ENCODE assay signal across 16 cellular contexts in the genomic region with DNA sequence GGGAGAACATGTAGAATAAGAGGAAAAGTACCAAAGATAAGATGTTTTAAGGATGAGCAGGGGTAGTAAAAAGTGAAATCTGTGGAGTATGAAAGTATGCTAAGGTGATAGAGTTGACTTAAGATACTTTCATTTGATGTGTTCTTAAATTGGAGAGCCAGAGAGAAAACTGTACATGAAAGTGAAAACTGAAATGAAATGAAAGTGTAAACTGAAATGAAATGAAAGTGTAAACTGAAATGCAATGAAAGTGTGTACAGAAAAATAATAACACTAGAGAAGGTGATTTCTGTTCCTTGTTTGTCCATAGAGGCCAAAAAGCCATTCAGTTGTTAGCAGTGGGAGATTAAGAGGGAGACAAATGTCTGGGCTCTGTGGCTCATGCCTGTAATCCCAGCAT. TPM values are rescaled to one million over a fixed set of nuclear protein-coding genes. Genes with fewer than 3 reads are reported as not detected.
A peak's percentile ranks its signal among the peaks of the same experiment; 100 is the strongest.
DNase-seq lines count a peak whose midpoint lies in the region; ATAC-seq and TF ChIP-seq lines count a peak whose summit lies in the region.
"Had no signal": no experiment of that assay in that cellular context is flagged by ENCODE, and none has a peak within 500 bp of the region (broad histone marks: within the 10 kb centered on the region; RNA-seq: fewer than 3 reads in every experiment).

No MANE protein-coding gene starts in this region.

- H3K4me1 ChIP-seq in adrenal gland (replicated peaks in 1 of 2), result peaks cover 15 to 49% of the 10 kb centered on the region in 2 donors

- H3K27ac ChIP-seq in skin epidermis (peak overlapping the region in 11 of 21 experiments; percentile 0 to 74 (median 43)), adrenal gland (no peak overlapping the region)
- H3K27ac ChIP-seq: epithelial cell of prostate had no signal

- intact Hi-C loops in activated CD4-positive, alpha-beta T cell treated with anti-CD3 and anti-CD28 coated beads for 36 hours (cut with DNase I, micrococcal nuclease), result no loop called here
- intact Hi-C loops in adrenal gland (cut with DNase I), result no loop called here

- CTCF ChIA-PET in activated CD4-positive, alpha-beta T cell treated with anti-CD3 and anti-CD28 coated beads for 36 hours (lab: Charles Lee), result interaction anchor here (2.0 kb wide), 1 partner anchor 15 kb away, joined by 5 read pairs; no protein-coding TSS in a partner anchor
- CTCF ChIA-PET in activated CD4-positive, alpha-beta T cell treated with anti-CD3 and anti-CD28 coated beads, Interleukin-2, amount 10 ng/mL, durations not matched to agents 7 days and 5 days (lab: Charles Lee), result no interaction called here

- H3K4me3 Mint-ChIP-seq in activated CD4-positive, alpha-beta T cell treated with anti-CD3 and anti-CD28 coated beads for 36 hours, result no peak overlapping the region
- H3K4me3 Mint-ChIP-seq in activated CD4-positive, alpha-beta T cell treated with anti-CD3 and anti-CD28 coated beads, Interleukin-2, amount 10 ng/mL, durations not matched to agents 7 days and 5 days, result no peak overlapping the region
- H3K4me3 Mint-ChIP-seq: CD8-positive, alpha-beta T cell had no signal

- peaks cover 31% of the 10 kb centered on the region for H3K36me3 Mint-ChIP-seq in activated CD4-positive, alpha-beta T cell treated with anti-CD3 and anti-CD28 coated beads for 36 hours (ENCODE audit: low read depth)
- H3K36me3 Mint-ChIP-seq in activated CD4-positive, alpha-beta T cell treated with anti-CD3 and anti-CD28 coated beads, Interleukin-2, amount 10 ng/mL, durations not matched to agents 7 days and 5 days (ENCODE audit: low read depth), result peaks cover 20% of the 10 kb centered on the region

- TF ChIP-seq CTCF in adrenal gland (IDR thresholded peaks at IDR 0.05), result no peak

- peaks cover 24% of the 10 kb centered on the region for H3K4me1 Mint-ChIP-seq in activated CD4-positive, alpha-beta T cell treated with anti-CD3 and anti-CD28 coated beads for 36 hours
- peaks cover 15% of the 10 kb centered on the region for H3K4me1 Mint-ChIP-seq in activated CD4-positive, alpha-beta T cell treated with anti-CD3 and anti-CD28 coated beads, Interleukin-2, amount 10 ng/mL, durations not matched to agents 7 days and 5 days

- H3K36me3 ChIP-seq in adrenal gland (replicated peaks in 1 of 2), result peaks cover 0 to 4% of the 10 kb centered on the region in 2 donors

- TF ChIP-seq POLR2A in adrenal gland (IDR thresholded peaks at IDR 0.05), result no peak

- H3K27me3 Mint-ChIP-seq in activated CD4-positive, alpha-beta T cell treated with anti-CD3 and anti-CD28 coated beads for 36 hours, result no peaks in the 10 kb centered on the region
- H3K27me3 Mint-ChIP-seq in activated CD4-positive, alpha-beta T cell treated with anti-CD3 and anti-CD28 coated beads, Interleukin-2, amount 10 ng/mL, durations not matched to agents 7 days and 5 days, result no peaks in the 10 kb centered on the region

- H3K4me3 ChIP-seq in skin epidermis (no peak overlapping the region), adrenal gland (no peak overlapping the region)
- H3K4me3 ChIP-seq: MG63 had no signal

- no peak for DNase-seq in activated CD4-positive, alpha-beta T cell treated with anti-CD3 and anti-CD28 coated beads for 36 hours
- no peak for DNase-seq in activated CD4-positive, alpha-beta T cell treated with anti-CD3 and anti-CD28 coated beads, Interleukin-2, amount 10 ng/mL, durations not matched to agents 7 days and 5 days
- DNase-seq in adrenal gland, result no peak
- DNase-seq in NCI-H2227 treated with DMSO at 0.1 percent for 48 hours (lab: John Stamatoyannopoulos, UW), result no peak
- DNase-seq: 8988T; amniotic stem cell; CD8-positive, alpha-beta T cell; head of caudate nucleus; MG63; NCI-H2171; occipital lobe had no signal

- H3K9me3 Mint-ChIP-seq in activated CD4-positive, alpha-beta T cell treated with anti-CD3 and anti-CD28 coated beads for 36 hours (ENCODE audit: low read depth), result no peaks in the 10 kb centered on the region
- no peaks in the 10 kb centered on the region for H3K9me3 Mint-ChIP-seq in activated CD4-positive, alpha-beta T cell treated with anti-CD3 and anti-CD28 coated beads, Interleukin-2, amount 10 ng/mL, durations not matched to agents 7 days and 5 days
- H3K9me3 Mint-ChIP-seq: CD8-positive, alpha-beta T cell had no signal

- ATAC-seq in activated CD4-positive, alpha-beta T cell treated with anti-CD3 and anti-CD28 coated beads for 36 hours, result no peak
- ATAC-seq in GM21526 (IDR thresholded peaks at IDR 0.05; ENCODE audit: low FRiP score, unreplicated experiment) (peak; percentile 62), HG03342 (IDR thresholded peaks at IDR 0.05; ENCODE audit: unreplicated experiment) (peak; percentile 61), GM19328 (IDR thresholded peaks at IDR 0.05; ENCODE audit: unreplicated experiment) (no peak)
- ATAC-seq: CD8-positive, alpha-beta T cell had no signal

- H3K27ac Mint-ChIP-seq in activated CD4-positive, alpha-beta T cell treated with anti-CD3 and anti-CD28 coated beads for 36 hours, result peak overlapping the region; percentile 8
- H3K27ac Mint-ChIP-seq in activated CD4-positive, alpha-beta T cell treated with anti-CD3 and anti-CD28 coated beads, Interleukin-2, amount 10 ng/mL, durations not matched to agents 7 days and 5 days, result no peak overlapping the region
- H3K27ac Mint-ChIP-seq: CD8-positive, alpha-beta T cell had no signal

- POLR2A ChIA-PET in activated CD4-positive, alpha-beta T cell treated with anti-CD3 and anti-CD28 coated beads for 36 hours (lab: Charles Lee), result no interaction called here
- POLR2A ChIA-PET in activated CD4-positive, alpha-beta T cell treated with anti-CD3 and anti-CD28 coated beads, Interleukin-2, amount 10 ng/mL, durations not matched to agents 7 days and 5 days (lab: Charles Lee), result no interaction called here

- H3K27me3 ChIP-seq in adrenal gland, result no peaks in the 10 kb centered on the region
- H3K27me3 ChIP-seq: MG63 had no signal

- H3K9me3 ChIP-seq in adrenal gland (replicated peaks in 1 of 3), result no peaks in the 10 kb centered on the region
- H3K9me3 ChIP-seq: MG63 had no signal

RNA-seq across cellular contexts. Expression of a gene that starts 17.5 kb away (rescaled TPM):
- 10 to 100 TPM; 36.7 to 42.3 TPM for total RNA-seq in activated CD4-positive, alpha-beta T cell treated with anti-CD3 and anti-CD28 coated beads for 36 hours
- 10 to 100 TPM; 31.5 to 45.4 TPM for total RNA-seq in activated CD4-positive, alpha-beta T cell treated with anti-CD3 and anti-CD28 coated beads, Interleukin-2, amount 10 ng/mL, durations not matched to agents 7 days and 5 days
- 100 to 1,000 TPM in 5 of 8 donors, 10 to 100 TPM in 3; 32.3 to 161 (median 101) TPM for total RNA-seq in adrenal gland
- 10 to 100 TPM in 2 of 3 donors, 1 to 10 TPM in 1; 7.8 to 17.2 (median 12.2) TPM for polyA plus RNA-seq in adrenal gland

Comparison
In these comparisons a context has a peak if more than half of its experiments do, and no peak if none do; other contexts are left out.
1. ATAC-seq: peak in GM21526 (single experiment) and HG03342 (single experiment); none in activated CD4-positive, alpha-beta T cell treated with anti-CD3 and anti-CD28 coated beads for 36 hours (single experiment) and GM19328 (single experiment).
2. H3K27ac ChIP-seq: peak in skin epidermis (11 of 21); none in adrenal gland (0 of 5).